Comparison of ENCODE assay signal across 25 cellular contexts in the genomic region with DNA sequence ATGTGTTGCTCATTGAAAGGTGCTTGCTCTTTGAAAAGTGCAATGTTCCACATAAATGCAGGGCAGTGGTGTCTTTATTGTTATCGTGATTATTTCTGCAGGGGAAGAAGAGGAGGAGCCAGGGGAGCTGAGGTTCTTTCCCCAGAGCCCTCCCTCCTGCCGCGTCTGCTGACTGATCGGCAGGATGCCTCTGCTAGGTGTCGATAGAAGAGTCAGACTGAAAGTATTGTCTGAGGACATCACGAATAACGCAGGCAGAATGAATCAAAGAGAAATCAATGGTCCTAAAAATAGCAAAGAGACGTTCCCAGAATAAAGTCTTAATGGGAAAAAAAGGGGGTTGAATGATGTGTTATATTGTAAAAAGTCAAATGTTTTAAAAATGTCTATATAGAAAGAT. TPM values are rescaled to one million over a fixed set of nuclear protein-coding genes. Genes with fewer than 3 reads are reported as not detected.
DNase-seq lines count a peak whose midpoint lies in the region; ATAC-seq, FAIRE-seq and TF ChIP-seq lines count a peak whose summit lies in the region.
"Had no signal": no experiment of that assay in that cellular context is flagged by ENCODE, and none has a peak within 500 bp of the region (broad histone marks: within the 10 kb centered on the region; RNA-seq: fewer than 3 reads in every experiment).

No MANE protein-coding gene starts in this region.

- peaks cover 6% of the 10 kb centered on the region for H3K27me3 Mint-ChIP-seq in activated naive CD4-positive, alpha-beta T cell treated with anti-CD3 and anti-CD28 coated beads, Interleukin-2, amount 10 ng/mL, durations not matched to agents 7 days and 5 days
- H3K27me3 Mint-ChIP-seq in mesothelial cell of epicardium (ENCODE audit: low read depth): peaks cover 41% of the 10 kb centered on the region

- intact Hi-C loops in GM12878 (cut with micrococcal nuclease; ENCODE audit: unreplicated experiment): no loop called here

- peak; percentile 36 to 69 for ATAC-seq in activated naive CD4-positive, alpha-beta T cell treated with anti-CD3 and anti-CD28 coated beads, Interleukin-2, amount 50 U/mL, for 72 hours
- ATAC-seq in GM18520 (IDR thresholded peaks at IDR 0.05; ENCODE audit: unreplicated experiment) (peak; percentile 90), HG02852 (IDR thresholded peaks at IDR 0.05; ENCODE audit: unreplicated experiment) (peak; percentile 55), GM12878 (peak; percentile 94), HG03457 (IDR thresholded peaks at IDR 0.05; ENCODE audit: unreplicated experiment) (no peak), GM21786 (IDR thresholded peaks at IDR 0.05; ENCODE audit: unreplicated experiment) (no peak)
- ATAC-seq: heart right ventricle had no signal

- H3K4me1 ChIP-seq in GM12878 (ENCODE audit: control insufficient read depth, insufficient read depth, low read length): peaks cover 3% of the 10 kb centered on the region; the same call in 1 of the 2 replicates
- H3K4me1 ChIP-seq: heart right ventricle, left ventricle myocardium inferior had no signal

- TF ChIP-seq EP300 in GM12878 (IDR thresholded peaks at IDR 0.05; ENCODE audit: borderline replicate concordance in 1 of 2, control insufficient read depth in 1 of 2, low read depth in 2 of 2, low read length in 2 of 2): no peak

- H3K4me2 ChIP-seq in GM12878 (ENCODE audit: control insufficient read depth, insufficient read depth): peak overlapping the region; percentile 26; the same call in 1 of the 2 replicates

- no peak for TF ChIP-seq RAD21 in GM12878 (IDR thresholded peaks at IDR 0.05; ENCODE audit: insufficient read depth, low read depth, low read length)

- H3K27ac Mint-ChIP-seq in activated naive CD4-positive, alpha-beta T cell treated with anti-CD3 and anti-CD28 coated beads, Interleukin-2, amount 50 U/mL, for 72 hours: no peak overlapping the region
- no peak overlapping the region for H3K27ac Mint-ChIP-seq in activated naive CD4-positive, alpha-beta T cell treated with anti-CD3 and anti-CD28 coated beads, Interleukin-2, amount 10 ng/mL, durations not matched to agents 7 days and 5 days
- no peak overlapping the region for H3K27ac Mint-ChIP-seq in mesothelial cell of epicardium
- H3K27ac Mint-ChIP-seq: CD14-positive monocyte, type B pancreatic cell had no signal

- peak overlapping the region; percentile 36; the same call in 1 of the 2 replicates for H2AFZ ChIP-seq in GM12878 (ENCODE audit: control insufficient read depth, low read depth, low read length)

- no peaks in the 10 kb centered on the region for H3K4me1 Mint-ChIP-seq in activated naive CD4-positive, alpha-beta T cell treated with anti-CD3 and anti-CD28 coated beads, Interleukin-2, amount 10 ng/mL, durations not matched to agents 7 days and 5 days
- no peaks in the 10 kb centered on the region for H3K4me1 Mint-ChIP-seq in mesothelial cell of epicardium
- H3K4me1 Mint-ChIP-seq: CD14-positive monocyte, neural crest cell had no signal

- H3K36me3 Mint-ChIP-seq in activated naive CD4-positive, alpha-beta T cell treated with anti-CD3 and anti-CD28 coated beads, Interleukin-2, amount 50 U/mL, for 72 hours: peaks cover 10 to 24% of the 10 kb centered on the region in 2 donors
- no peaks in the 10 kb centered on the region for H3K36me3 Mint-ChIP-seq in activated naive CD4-positive, alpha-beta T cell treated with anti-CD3 and anti-CD28 coated beads, Interleukin-2, amount 10 ng/mL, durations not matched to agents 7 days and 5 days
- H3K36me3 Mint-ChIP-seq in mesothelial cell of epicardium: no peaks in the 10 kb centered on the region
- H3K36me3 Mint-ChIP-seq: CD14-positive monocyte, type B pancreatic cell had no signal

- H3K36me3 ChIP-seq in GM12878 (ENCODE audit: control insufficient read depth in 2 of 2, insufficient read depth in 2 of 2, low read length in 1 of 2): no peaks in the 10 kb centered on the region
- H3K36me3 ChIP-seq: heart right ventricle, left ventricle myocardium inferior had no signal

- POLR2A ChIA-PET in GM12878 (lab: Charles Lee): no interaction called here

- no peak for TF ChIP-seq CTCF in GM12878 (IDR thresholded peaks at IDR 0.05 in 2 of 3, conservative IDR thresholded peaks at IDR 0.05 in 1 of 3; ENCODE audit: control insufficient read depth in 2 of 3, extremely low read depth in 1 of 3, insufficient read depth in 1 of 3, low read depth in 3 of 3, low read length in 3 of 3)
- TF ChIP-seq CTCF in mesothelial cell of epicardium (IDR thresholded peaks at IDR 0.05; ENCODE audit: unreplicated experiment): no peak

- TF ChIP-seq POLR2A in GM12878 (IDR thresholded peaks at IDR 0.05; ENCODE audit: low read depth, low read length): no peak

- SMC1A ChIA-PET in GM12878 (lab: Charles Lee; ENCODE audit: uncharacterized antibody, unreplicated experiment): interaction anchor here (1.0 kb wide), 1 partner anchor 9 kb away, joined by 3 read pairs; no protein-coding TSS in a partner anchor

- no peak overlapping the region for H3K27ac ChIP-seq in GM12878 (ENCODE audit: control insufficient read depth, insufficient read depth)
- H3K27ac ChIP-seq: dorsolateral prefrontal cortex, epithelial cell of prostate, heart right ventricle, left ventricle myocardium inferior had no signal

- H3K9me3 ChIP-seq in GM12878 (replicated peaks; ENCODE audit: control insufficient read depth, insufficient read depth, low read length): peaks cover 13% of the 10 kb centered on the region; the same call in 2 of the 3 replicates
- H3K9me3 ChIP-seq: left ventricle myocardium inferior had no signal

- no peak for FAIRE-seq in GM12878 (lab: Jason Lieb, UNC)

- H3K9ac ChIP-seq in GM12878 (ENCODE audit: control insufficient read depth, insufficient read depth, low read length): no peak overlapping the region

- RAD21 ChIA-PET in GM12878 (lab: Charles Lee; ENCODE audit: unreplicated experiment): interaction anchor here (0.6 kb wide), 1 partner anchor 332 kb away, joined by 3 read pairs; no protein-coding TSS in a partner anchor

- H3K9me3 Mint-ChIP-seq in activated naive CD4-positive, alpha-beta T cell treated with anti-CD3 and anti-CD28 coated beads, Interleukin-2, amount 50 U/mL, for 72 hours: peaks cover 8 to 11% of the 10 kb centered on the region in 2 donors
- peaks cover 6% of the 10 kb centered on the region for H3K9me3 Mint-ChIP-seq in activated naive CD4-positive, alpha-beta T cell treated with anti-CD3 and anti-CD28 coated beads, Interleukin-2, amount 10 ng/mL, durations not matched to agents 7 days and 5 days
- peaks cover 25% of the 10 kb centered on the region for H3K9me3 Mint-ChIP-seq in mesothelial cell of epicardium
- H3K9me3 Mint-ChIP-seq: type B pancreatic cell had no signal

- H3K27me3 ChIP-seq in GM12878 (replicated peaks in 1 of 2; ENCODE audit: control insufficient read depth in 2 of 2, insufficient read depth in 2 of 2, low read length in 1 of 2): no peaks in the 10 kb centered on the region

- CTCF ChIA-PET in activated naive CD4-positive, alpha-beta T cell treated with anti-CD3 and anti-CD28 coated beads, Interleukin-2, amount 10 ng/mL, durations not matched to agents 7 days and 5 days (lab: Charles Lee): no interaction called here
- CTCF ChIA-PET in GM12878 (lab: Yijun Ruan, JAX): no interaction called here

- no peak for DNase-seq in activated naive CD4-positive, alpha-beta T cell treated with anti-CD3 and anti-CD28 coated beads, Interleukin-2, amount 50 U/mL, for 72 hours (ENCODE audit: low spot score in 2 of 2)
- no peak for DNase-seq in activated naive CD4-positive, alpha-beta T cell treated with anti-CD3 and anti-CD28 coated beads, Interleukin-2, amount 10 ng/mL, durations not matched to agents 7 days and 5 days
- peak; percentile 28 for DNase-seq in GM12878 (ENCODE audit: low read depth, low spot score)
- no peak for DNase-seq in mesothelial cell of epicardium (ENCODE audit: low spot score in 2 of 2, unreplicated experiment in 2 of 2)
- DNase-seq: activated CD8-positive, alpha-beta memory T cell treated with anti-CD3 and anti-CD28 coated beads, Interleukin-2, amount 50 U/mL, for 4 hours; activated naive CD4-positive, alpha-beta T cell treated with Interleukin-2 at 50 U/mL for 16 hours; aorta; central memory CD4-positive, alpha-beta T cell; dorsolateral prefrontal cortex; heart right ventricle; Karpas-422; left ventricle myocardium inferior; NCI-H2029 treated with DMSO at 0.1 percent for 48 hours had no signal

- no peaks in the 10 kb centered on the region for H4K20me1 ChIP-seq in GM12878 (ENCODE audit: control insufficient read depth, insufficient read depth)

- in situ Hi-C loops in GM12878 (cut with MboI): no loop called here

- H3K4me3 ChIP-seq in GM12878: peak overlapping the region; percentile 13; the same call in 1 of the 2 replicates
- H3K4me3 ChIP-seq: dorsolateral prefrontal cortex, heart right ventricle, left ventricle myocardium inferior had no signal

- 0% methylated on average over 8 of the region's 8 CpGs for WGBS in GM12878 (ENCODE audit: insufficient coverage, insufficient replicate concordance, low lambda C conversion rate, missing lambda C conversion rate)

- BruUV-seq in GM12878 (replicated peaks; lab: Mats Ljungman, UMichigan): no TSS peak

- no peak overlapping the region for H3K4me3 Mint-ChIP-seq in activated naive CD4-positive, alpha-beta T cell treated with anti-CD3 and anti-CD28 coated beads, Interleukin-2, amount 10 ng/mL, durations not matched to agents 7 days and 5 days
- no peak overlapping the region for H3K4me3 Mint-ChIP-seq in mesothelial cell of epicardium
- H3K4me3 Mint-ChIP-seq: CD14-positive monocyte, neural crest cell, type B pancreatic cell had no signal

- no peaks in the 10 kb centered on the region for H3K79me2 ChIP-seq in GM12878 (ENCODE audit: control insufficient read depth, insufficient read depth, low read length)

RNA-seq across cellular contexts. Expression of gene SIX3, which starts 47.4 kb away (rescaled TPM):
- total RNA-seq in activated naive CD4-positive, alpha-beta T cell treated with anti-CD3 and anti-CD28 coated beads, Interleukin-2, amount 50 U/mL, for 72 hours: not detected
- total RNA-seq in GM12878 (2013; cell fraction: nucleolus; rRNA removed): 0.15 and 0.49 TPM in 2 replicates
- total RNA-seq in GM12878 (2014; rRNA removed) (not detected in 2 replicates), GM12878 (2014; rRNA removed; fragmentation: Illumina TruSeq; extraction: Trizol) (not detected in 2 replicates), GM12878 (2021) (0.21 and 0.26 TPM in 2 replicates), mesothelial cell of epicardium (not detected in 3 replicates)
- polyA plus RNA-seq in GM12878 (2011; ENCODE audit: low read depth): not detected
- polyA plus RNA-seq in GM12878 (2011; rRNA removed) (not detected in 2 replicates), GM12878 (2014; fragmentation: Illumina TruSeq; extraction: Trizol) (0.14 and 0.19 TPM in 2 replicates), GM12878 (2014; fragmentation: Nextera tagmentation; extraction: Ambion mirVana) (under 1 TPM; 0.05 TPM), GM12878 (2014; rRNA removed) (0.33 and 0.42 TPM in 2 replicates), GM12878 (2016; fragmentation: Nextera tagmentation; extraction: Ambion mirVana) (under 1 TPM in 1 of 2 experiments, not detected in 1; 0.07 TPM)
- polyA plus RNA-seq in GM12878 (2011; cell fraction: cytosol; rRNA removed): not detected in 2 replicates
- not detected in 2 replicates for polyA plus RNA-seq in GM12878 (2011; cell fraction: nucleus; rRNA removed)
- polyA plus RNA-seq in GM12878 (2012): 0.10 TPM in 1 of 2 replicates, not detected in the other
- polyA minus RNA-seq in GM12878 (2011; rRNA and poly(A)+ RNA removed): not detected in 2 replicates
- not detected in 2 replicates for polyA minus RNA-seq in GM12878 (2011; cell fraction: cytosol; rRNA and poly(A)+ RNA removed)
- not detected in 2 replicates for polyA minus RNA-seq in GM12878 (2011; cell fraction: nucleus; rRNA and poly(A)+ RNA removed)
- total RNA-seq: aorta, fibroblast of villous mesenchyme, heart right ventricle, left ventricle myocardium inferior, neural crest cell, posterior vena cava, RPMI7951 had no signal
- polyA plus RNA-seq: AG04450, aorta, CD14-positive monocyte, heart right ventricle had no signal

Comparison
In these comparisons a context has a peak if more than half of its experiments do, and no peak if none do; other contexts are left out.
1. ATAC-seq: peak in activated naive CD4-positive, alpha-beta T cell treated with anti-CD3 and anti-CD28 coated beads, Interleukin-2, amount 50 U/mL, for 72 hours (2 of 2), GM18520 (single experiment), HG02852 (single experiment) and GM12878 (single experiment); none in HG03457 (single experiment) and GM21786 (single experiment).